ENCODE assay signal across 1 cellular context in genomic region chr12:94592723-94593122, GRCh38. TPM values are rescaled to one million over a fixed set of nuclear protein-coding genes. Genes with fewer than 3 reads are reported as not detected.
"Had no signal": no experiment of that assay in that cellular context is flagged by ENCODE, and none has a peak within 500 bp of the region (broad histone marks: within the 10 kb centered on the region; RNA-seq: fewer than 3 reads in every experiment).

No MANE protein-coding gene starts in this region.

RNA-seq across cellular contexts. Expression of gene TMCC3, which starts 57.6 kb away (rescaled TPM):
- total RNA-seq: activated CD4-positive, alpha-beta T cell treated with anti-CD3 and anti-CD28 coated beads, Interleukin-2, amount 10 ng/mL, durations not matched to agents 24 days and 14 days had no signal
